Comparison of ENCODE assay signal across 8 cellular contexts in genomic region chr3:45224824-45225464, GRCh38. TPM values are rescaled to one million over a fixed set of nuclear protein-coding genes. Genes with fewer than 3 reads are reported as not detected.
DNase-seq lines count a peak whose midpoint lies in the region; ATAC-seq and TF ChIP-seq lines count a peak whose summit lies in the region.

No MANE protein-coding gene starts in this region.

- no peak overlapping the region for H3K4me2 ChIP-seq in Karpas-422 (ENCODE audit: low read depth, low read length, poor library complexity, severe bottlenecking)

- H3K4me1 ChIP-seq in Karpas-422 (ENCODE audit: low read length) = peaks cover 3% of the 10 kb centered on the region; the same call in 1 of the 2 replicates

- H3K9me3 ChIP-seq in Karpas-422 (ENCODE audit: low read length) = no peaks in the 10 kb centered on the region

- H3K4me3 ChIP-seq in Karpas-422 (ENCODE audit: low read length) = no peak overlapping the region

- TF ChIP-seq CTCF in GM20000 (IDR thresholded peaks at IDR 0.05; ENCODE audit: extremely low read depth, missing control alignments) = peak; percentile 48

- H3K27ac ChIP-seq in Karpas-422 (ENCODE audit: low read length) = no peak overlapping the region

- H3K9me2 ChIP-seq in Karpas-422 (replicated peaks; ENCODE audit: insufficient read depth, low read length) = no peaks in the 10 kb centered on the region

- H3K79me2 ChIP-seq in Karpas-422 (ENCODE audit: low read length) = no peaks in the 10 kb centered on the region

- no peaks in the 10 kb centered on the region for H3K36me3 Mint-ChIP-seq in T-cell
- peaks cover 8% of the 10 kb centered on the region for H3K36me3 Mint-ChIP-seq in stimulated activated effector memory CD8-positive, alpha-beta T cell treated with anti-CD3 and anti-CD28 coated beads, Interleukin-12 subunit alpha, Interleukin-12 subunit beta, amount 100 ng/mL, for 72 hours

- H3K27me3 ChIP-seq in Karpas-422 (ENCODE audit: low read length) = no peaks in the 10 kb centered on the region

- H3K9me3 Mint-ChIP-seq in T-cell = no peaks in the 10 kb centered on the region
- H3K9me3 Mint-ChIP-seq in stimulated activated effector memory CD8-positive, alpha-beta T cell treated with anti-CD3 and anti-CD28 coated beads, Interleukin-12 subunit alpha, Interleukin-12 subunit beta, amount 100 ng/mL, for 72 hours = no peaks in the 10 kb centered on the region

- H3K27me3 Mint-ChIP-seq in T-cell = peaks cover 75 to 81% of the 10 kb centered on the region in 2 donors

- H4K20me1 ChIP-seq in Karpas-422 (ENCODE audit: insufficient read depth, low read depth, low read length) = no peaks in the 10 kb centered on the region

- H3K36me3 ChIP-seq in Karpas-422 (ENCODE audit: insufficient read depth, low read length) = no peaks in the 10 kb centered on the region

- no peak overlapping the region for H2AFZ ChIP-seq in Karpas-422 (ENCODE audit: low read length)

- ATAC-seq in T-cell (replicated peaks in 1 of 4) (peak in 2 of 4 experiments; percentile 6 to 18), left lobe of liver (peak; percentile 87)
- peak; percentile 35 for ATAC-seq in stimulated activated effector memory CD8-positive, alpha-beta T cell treated with anti-CD3 and anti-CD28 coated beads, Interleukin-12 subunit alpha, Interleukin-12 subunit beta, amount 100 ng/mL, for 72 hours

- CTCF ChIA-PET in T-cell (lab: Charles Lee) = interaction anchor here in 1 of 2 donors (0.6 kb wide), 1 partner anchor 580 kb away, joined by 3 read pairs; no protein-coding TSS in a partner anchor

- H3K4me1 Mint-ChIP-seq in T-cell = peaks cover 14 to 16% (median 14%) of the 10 kb centered on the region in 3 donors
- peaks cover 17% of the 10 kb centered on the region for H3K4me1 Mint-ChIP-seq in stimulated activated effector memory CD8-positive, alpha-beta T cell treated with anti-CD3 and anti-CD28 coated beads, Interleukin-12 subunit alpha, Interleukin-12 subunit beta, amount 100 ng/mL, for 72 hours

- H3K27ac Mint-ChIP-seq in T-cell = no peak overlapping the region
- H3K27ac Mint-ChIP-seq in stimulated activated effector memory CD8-positive, alpha-beta T cell treated with anti-CD3 and anti-CD28 coated beads, Interleukin-12 subunit alpha, Interleukin-12 subunit beta, amount 100 ng/mL, for 72 hours = no peak overlapping the region

- POLR2A ChIA-PET in T-cell (lab: Charles Lee) = no interaction called here

- peak; percentile 34 for DNase-seq in DMS114 treated with DMSO at 0.1 percent for 48 hours (lab: John Stamatoyannopoulos, UW; ENCODE audit: unreplicated experiment)
- DNase-seq in GM20000 (ENCODE audit: low spot score) = peak; percentile 84
- peak; percentile 55 for DNase-seq in KBM-7
- DNase-seq in T-cell = peak in 6 of 34 experiments; percentile 4 to 16 (median 10)
- peak; percentile 87 for DNase-seq in dermis blood vessel endothelial cell
- DNase-seq in left lobe of liver (ENCODE audit: low spot score) = peak; percentile 85
- DNase-seq in stimulated activated effector memory CD8-positive, alpha-beta T cell treated with anti-CD3 and anti-CD28 coated beads, Interleukin-12 subunit alpha, Interleukin-12 subunit beta, amount 100 ng/mL, for 72 hours (ENCODE audit: low spot score in 2 of 2) = peak in 1 of 2 donors; percentile 60
- no peak for DNase-seq in Karpas-422

- in situ Hi-C loops in KBM-7 (cut with MboI; ENCODE audit: low pct_unique_long_range_greater_than_20kb, low sequenced_read_pairs) = loop anchor here (10.0 kb wide), 1 partner anchor 270 kb away; no protein-coding TSS in a partner anchor

- peak overlapping the region; percentile 80 to 87 (median 85) for H3K4me3 Mint-ChIP-seq in T-cell
- peak overlapping the region; percentile 71 for H3K4me3 Mint-ChIP-seq in stimulated activated effector memory CD8-positive, alpha-beta T cell treated with anti-CD3 and anti-CD28 coated beads, Interleukin-12 subunit alpha, Interleukin-12 subunit beta, amount 100 ng/mL, for 72 hours

- H3K9ac ChIP-seq in Karpas-422 (ENCODE audit: low read length) = no peak overlapping the region

RNA-seq across cellular contexts. Expression of gene TMEM158, which starts 1.1 kb away (rescaled TPM):
- under 1 TPM; 0.13 to 0.26 (median 0.16) TPM for total RNA-seq in T-cell
- total RNA-seq in dermis blood vessel endothelial cell = 0.85 and 2.7 TPM in 2 replicates
- 1.1 TPM for total RNA-seq in left lobe of liver
- not detected in 2 replicates for total RNA-seq in Karpas-422 (2014; rRNA removed; shearing (Covaris generic); ENCODE audit: low replicate concordance)
